ENCODE assay signal across 9 cellular contexts in genomic region chr2:207334631-207335371, GRCh38.
DNase-seq lines count a peak whose midpoint lies in the region; ATAC-seq, FAIRE-seq and TF ChIP-seq lines count a peak whose summit lies in the region.
"Had no signal": no experiment of that assay in that cellular context is flagged by ENCODE, and none has a peak within 500 bp of the region (broad histone marks: within the 10 kb centered on the region; RNA-seq: fewer than 3 reads in every experiment).

No MANE protein-coding gene starts in this region.

- H3K27me3 ChIP-seq in HepG2 (ENCODE audit: control insufficient read depth in 1 of 2, insufficient read depth in 2 of 2, low read length in 2 of 2), result no peaks in the 10 kb centered on the region
- no peaks in the 10 kb centered on the region for H3K27me3 ChIP-seq in HAP-1 (ENCODE audit: low read depth)

- FAIRE-seq in HepG2 (lab: Jason Lieb, UNC), result no peak

- BruUV-seq in HepG2 (replicated peaks; lab: Mats Ljungman, UMichigan), result no TSS peak

- H3K4me2 ChIP-seq in HepG2 (ENCODE audit: low read depth, low read length), result peak overlapping the region; percentile 5; the same call in 1 of the 2 replicates

- H3K4me3 Mint-ChIP-seq in chondrocyte (ENCODE audit: unreplicated experiment), result peak overlapping the region; percentile 61
- peak overlapping the region; percentile 64 for H3K4me3 Mint-ChIP-seq in stimulated activated memory B cell treated with anti-CD40 and anti-IgM and Interleukin-4, amounts not matched to agents 10 μg/mL and 1 μg/mL and 100 μg/mL, for 72 hours

- H3K4me3 ChIP-seq in HepG2 (replicated peaks in 1 of 3; ENCODE audit: insufficient read depth in 1 of 3, low read depth in 2 of 3, low read length in 3 of 3), result no peak overlapping the region
- no peak overlapping the region for H3K4me3 ChIP-seq in HAP-1
- H3K4me3 ChIP-seq: SK-N-MC had no signal

- H3K9me3 ChIP-seq in HepG2 (ENCODE audit: low read length) (no peaks in the 10 kb centered on the region), HAP-1 (no peaks in the 10 kb centered on the region)

- peak overlapping the region; percentile 97 for H3K27ac Mint-ChIP-seq in chondrocyte (ENCODE audit: unreplicated experiment)
- peak overlapping the region; percentile 88 for H3K27ac Mint-ChIP-seq in stimulated activated memory B cell treated with anti-CD40 and anti-IgM and Interleukin-4, amounts not matched to agents 10 μg/mL and 1 μg/mL and 100 μg/mL, for 72 hours

- no peak overlapping the region for H3K27ac ChIP-seq in HepG2 (ENCODE audit: extremely low read length, insufficient read depth, low read length)
- H3K27ac ChIP-seq: SK-N-MC had no signal

- peak; percentile 68 for ATAC-seq in HepG2
- ATAC-seq in stimulated activated memory B cell treated with anti-CD40 and anti-IgM and Interleukin-4, amounts not matched to agents 10 μg/mL and 1 μg/mL and 100 μg/mL, for 72 hours, result peak; percentile 68

- DNase-seq in ELR (ENCODE audit: low read depth) (peak; percentile 100), HCEC 1CT (peak; percentile 98), RKO (ENCODE audit: low spot score) (peak; percentile 97), chondrocyte (ENCODE audit: low spot score) (no peak), HepG2 (ENCODE audit: low spot score) (no peak), GM20000 (ENCODE audit: low spot score) (no peak), HAP-1 (ENCODE audit: low spot score in 2 of 2) (no peak)

- TF ChIP-seq CTCF in chondrocyte (IDR thresholded peaks at IDR 0.05), result no peak
- no peak for TF ChIP-seq CTCF in HepG2 (CRISPR knock-in tag; IDR thresholded peaks at IDR 0.05)
- no peak for TF ChIP-seq CTCF in GM20000 (IDR thresholded peaks at IDR 0.05; ENCODE audit: extremely low read depth, missing control alignments)

- H3K27me3 Mint-ChIP-seq in chondrocyte (ENCODE audit: low read depth), result no peaks in the 10 kb centered on the region
- H3K27me3 Mint-ChIP-seq in stimulated activated memory B cell treated with anti-CD40 and anti-IgM and Interleukin-4, amounts not matched to agents 10 μg/mL and 1 μg/mL and 100 μg/mL, for 72 hours, result no peaks in the 10 kb centered on the region

- peaks cover 68% of the 10 kb centered on the region for H3K4me1 Mint-ChIP-seq in chondrocyte (ENCODE audit: low read depth)
- peaks cover 67% of the 10 kb centered on the region for H3K4me1 Mint-ChIP-seq in stimulated activated memory B cell treated with anti-CD40 and anti-IgM and Interleukin-4, amounts not matched to agents 10 μg/mL and 1 μg/mL and 100 μg/mL, for 72 hours

- no peaks in the 10 kb centered on the region for H3K79me2 ChIP-seq in HepG2 (ENCODE audit: insufficient read depth, low read length)

- no peak overlapping the region for H2AFZ ChIP-seq in HepG2 (ENCODE audit: low read length)

- H3K36me3 ChIP-seq in HepG2 (replicated peaks in 1 of 2; ENCODE audit: control insufficient read depth in 1 of 2, insufficient read depth in 2 of 2, low read length in 2 of 2) (no peaks in the 10 kb centered on the region), HAP-1 (replicated peaks) (no peaks in the 10 kb centered on the region)

- no peaks in the 10 kb centered on the region for H4K20me1 ChIP-seq in HepG2 (ENCODE audit: insufficient read depth, low read length)

- no peak overlapping the region for H3K9ac ChIP-seq in HepG2 (ENCODE audit: insufficient read depth, low read depth, low read length)

- H3K4me1 ChIP-seq in HepG2 (ENCODE audit: insufficient read depth, low read length), result no peaks in the 10 kb centered on the region
- no peaks in the 10 kb centered on the region for H3K4me1 ChIP-seq in HAP-1

- intact Hi-C loops in HepG2 (cut with micrococcal nuclease; ENCODE audit: unreplicated experiment), result no loop called here

- H3K9me3 Mint-ChIP-seq in chondrocyte (ENCODE audit: low read depth), result no peaks in the 10 kb centered on the region
- H3K9me3 Mint-ChIP-seq in stimulated activated memory B cell treated with anti-CD40 and anti-IgM and Interleukin-4, amounts not matched to agents 10 μg/mL and 1 μg/mL and 100 μg/mL, for 72 hours, result no peaks in the 10 kb centered on the region

- POLR2A ChIA-PET in HepG2 (lab: Yijun Ruan, JAX), result no interaction called here

- in situ Hi-C loops in HepG2 (cut with HindIII; ENCODE audit: extremely low pct_ligation_motif_present, low pct_unique_long_range_greater_than_20kb), result no loop called here
- in situ Hi-C loops in HAP-1 (cut with MboI; ENCODE audit: low sequenced_read_pairs), result no loop called here

- no peak for TF ChIP-seq RAD21 in HepG2 (CRISPR knock-in tag; IDR thresholded peaks at IDR 0.05)

- CTCF ChIA-PET in HepG2 (lab: Yijun Ruan, JAX; ENCODE audit: low intra/inter-chr PET ratio, low total read pairs), result no interaction called here

- no peak for TF ChIP-seq POLR2A in HepG2 (IDR thresholded peaks at IDR 0.05; ENCODE audit: insufficient read depth in 1 of 2, low read depth in 2 of 2, low read length in 2 of 2)

- WGBS in HepG2 (ENCODE audit: low lambda C conversion rate), result 44% methylated on average over 19 of the region's 20 CpGs

- TF ChIP-seq EP300 in HepG2 (IDR thresholded peaks at IDR 0.05; ENCODE audit: low read depth in 2 of 2, low read length in 2 of 2), result no peak
- no peak for TF ChIP-seq EP300 in HepG2 (CRISPR knock-in tag; IDR thresholded peaks at IDR 0.05; ENCODE audit: borderline replicate concordance)

- no peaks in the 10 kb centered on the region for H3K36me3 Mint-ChIP-seq in chondrocyte (ENCODE audit: low read depth)
- no peaks in the 10 kb centered on the region for H3K36me3 Mint-ChIP-seq in stimulated activated memory B cell treated with anti-CD40 and anti-IgM and Interleukin-4, amounts not matched to agents 10 μg/mL and 1 μg/mL and 100 μg/mL, for 72 hours

TF ChIP-seq in HepG2, 621 proteins besides CTCF, POLR2A, EP300 and RAD21:
- no peak for TF ChIP-seq ZNF10 (CRISPR knock-in tag; IDR thresholded peaks at IDR 0.05; ENCODE audit: borderline replicate concordance, low read depth)
- TF ChIP-seq CBX2 (IDR thresholded peaks at IDR 0.05; ENCODE audit: low read depth, low read length), result no peak
- TF ChIP-seq CBX2 (CRISPR knock-in tag; IDR thresholded peaks at IDR 0.05; ENCODE audit: low read depth), result no peak
- TF ChIP-seq PITX1 (CRISPR knock-in tag; IDR thresholded peaks at IDR 0.05), result no peak
- no peak for TF ChIP-seq JUNB (CRISPR knock-in tag; IDR thresholded peaks at IDR 0.05; ENCODE audit: borderline replicate concordance)
- TF ChIP-seq STAT5B (CRISPR knock-in tag; IDR thresholded peaks at IDR 0.05), result no peak
- no peak for TF ChIP-seq HNRNPL (IDR thresholded peaks at IDR 0.05; ENCODE audit: low read depth, low read length)
- TF ChIP-seq NR2F6 (IDR thresholded peaks at IDR 0.05), result no peak
- no peak for TF ChIP-seq NR2F6 (CRISPR knock-in tag; IDR thresholded peaks at IDR 0.05)
- no peak for TF ChIP-seq FIP1L1 (IDR thresholded peaks at IDR 0.05; ENCODE audit: borderline replicate concordance, insufficient read depth, low read depth, low read length)

Comparison
In these comparisons a context has a peak if more than half of its experiments do, and no peak if none do; other contexts are left out.
1. DNase-seq: peak in ELR (single experiment), HCEC 1CT (single experiment) and RKO (single experiment); none in chondrocyte (single experiment), HepG2 (single experiment), GM20000 (single experiment) and HAP-1 (0 of 2).